Comparison of ENCODE assay signal across 8 cellular contexts in genomic region chr11:22192642-22193347, GRCh38. TPM values are rescaled to one million over a fixed set of nuclear protein-coding genes. Genes with fewer than 3 reads are reported as not detected.
DNase-seq lines count a peak whose midpoint lies in the region; ATAC-seq, FAIRE-seq and TF ChIP-seq lines count a peak whose summit lies in the region.

TSS of gene ANO5 (plus strand) at chr11:22193085. CDS start at chr11:22193493, 408 bp downstream.

- DNase-seq in AG20443 (ENCODE audit: low spot score) (peak; percentile 23), SHP77 treated with DMSO at 0.1 percent for 48 hours (lab: John Stamatoyannopoulos, UW) (peak; percentile 26), endothelial cell of umbilical vein (ENCODE audit: low read depth, low spot score) (peak; percentile 20), mesendoderm (peak; percentile 85), thoracic aorta (ENCODE audit: low spot score) (peak; percentile 7), dedifferentiated amniotic fluid mesenchymal stem cell (ENCODE audit: extremely low spot score) (no peak)

- no peaks in the 10 kb centered on the region for H3K79me1 ChIP-seq in mesendoderm (ENCODE audit: low read length)

- no TSS peak for BruUV-seq in endothelial cell of umbilical vein (replicated peaks; lab: Mats Ljungman, UMichigan)

- no peak within 1 kb of the TSS for H3K4ac ChIP-seq in mesendoderm (ENCODE audit: low read depth, low read length)

- H3K27ac ChIP-seq in endothelial cell of umbilical vein (ENCODE audit: insufficient read depth, low read depth, low read length) (no peak within 1 kb of the TSS), mesendoderm (ENCODE audit: low read depth, low read length) (no peak within 1 kb of the TSS), thoracic aorta (peak within 1 kb of the TSS in 1 of 2 donors; percentile 27)

- no peak within 1 kb of the TSS for H2BK15ac ChIP-seq in mesendoderm (replicated peaks; ENCODE audit: low read depth)

- ATAC-seq in GM18868 (IDR thresholded peaks at IDR 0.05; ENCODE audit: unreplicated experiment) (peak; percentile 60), HG03342 (IDR thresholded peaks at IDR 0.05; ENCODE audit: unreplicated experiment) (peak; percentile 37), thoracic aorta (ENCODE audit: insufficient number of reproducible peaks, low FRiP score, low read depth) (peak; percentile 45)

- FAIRE-seq in endothelial cell of umbilical vein (lab: Jason Lieb, UNC): peak; percentile 59

- no peaks in the 10 kb centered on the region for H3K9me1 ChIP-seq in endothelial cell of umbilical vein (replicated peaks; ENCODE audit: control insufficient read depth, extremely low read depth, insufficient read depth, low read length)

- dilution Hi-C loops in endothelial cell of umbilical vein (cut with MboI; ENCODE audit: extremely low pct_ligation_motif_present, low sequenced_read_pairs): no loop called here

- no peak within 1 kb of the TSS for H2AK5ac ChIP-seq in mesendoderm (ENCODE audit: low read length)

- H3K36me3 ChIP-seq in endothelial cell of umbilical vein (ENCODE audit: control insufficient read depth in 2 of 2, extremely low read depth in 1 of 2, insufficient read depth in 2 of 2, low read length in 2 of 2): no peaks in the 10 kb centered on the region
- H3K36me3 ChIP-seq in mesendoderm (ENCODE audit: control insufficient read depth, insufficient read depth, low read length): no peaks in the 10 kb centered on the region
- no peaks in the 10 kb centered on the region for H3K36me3 ChIP-seq in thoracic aorta

- TF ChIP-seq CTCF in endothelial cell of umbilical vein (IDR thresholded peaks at IDR 0.05; ENCODE audit: extremely low read depth in 1 of 2, insufficient read depth in 1 of 2, low read depth in 1 of 2, low read length in 2 of 2) (no peak), thoracic aorta (IDR thresholded peaks at IDR 0.05) (no peak)

- POLR2A ChIA-PET in endothelial cell of umbilical vein (lab: Charles Lee): no interaction called here

- peak within 1 kb of the TSS; percentile 90 for H3K23ac ChIP-seq in mesendoderm (ENCODE audit: low read length)

- WGBS in mesendoderm (ENCODE audit: extremely low coverage, insufficient coverage, low lambda C conversion rate): no CpG with 5 or more reads among the region's 56 CpGs

- H3K4me2 ChIP-seq in endothelial cell of umbilical vein (ENCODE audit: insufficient read depth, low read length) (peak within 1 kb of the TSS; percentile 94), mesendoderm (ENCODE audit: low read length) (peak within 1 kb of the TSS; percentile 73)

- peaks cover 6% of the 10 kb centered on the region for H3K4me1 ChIP-seq in endothelial cell of umbilical vein (ENCODE audit: control insufficient read depth, extremely low read depth, insufficient read depth, low read length)
- H3K4me1 ChIP-seq in mesendoderm (ENCODE audit: control insufficient read depth, low read depth, low read length): peaks cover 3% of the 10 kb centered on the region
- peaks cover 6 to 17% of the 10 kb centered on the region in 2 donors for H3K4me1 ChIP-seq in thoracic aorta (ENCODE audit: control insufficient read depth in 1 of 2, low read depth in 2 of 2)

- no peaks in the 10 kb centered on the region for H3K79me2 ChIP-seq in endothelial cell of umbilical vein (ENCODE audit: control insufficient read depth, insufficient read depth, low read length)
- no peaks in the 10 kb centered on the region for H3K79me2 ChIP-seq in mesendoderm (ENCODE audit: control insufficient read depth, insufficient read depth, low read length)

- no peak within 1 kb of the TSS for H2BK5ac ChIP-seq in mesendoderm (ENCODE audit: low read length)

- H3K4me3 ChIP-seq in endothelial cell of umbilical vein (replicated peaks in 1 of 3; ENCODE audit: insufficient read depth in 1 of 3, low read depth in 1 of 3, low read length in 3 of 3) (peak within 1 kb of the TSS; percentile 47 to 75 (median 72)), mesendoderm (ENCODE audit: low read length) (peak within 1 kb of the TSS; percentile 73), thoracic aorta (peak within 1 kb of the TSS; percentile 91)

- H3K18ac ChIP-seq in mesendoderm (ENCODE audit: low read length): peak within 1 kb of the TSS; percentile 78

- H3K9ac ChIP-seq in endothelial cell of umbilical vein (replicated peaks; ENCODE audit: extremely low read depth, insufficient read depth, low read length) (peak within 1 kb of the TSS; percentile 40), mesendoderm (ENCODE audit: low read length) (peak within 1 kb of the TSS; percentile 74)

- H2BK120ac ChIP-seq in mesendoderm (ENCODE audit: low read depth, low read length): no peak within 1 kb of the TSS

- no peaks in the 10 kb centered on the region for H3K9me3 ChIP-seq in endothelial cell of umbilical vein (replicated peaks; ENCODE audit: control insufficient read depth, insufficient read depth, low read length)
- no peaks in the 10 kb centered on the region for H3K9me3 ChIP-seq in thoracic aorta

- intact Hi-C loops in endothelial cell of umbilical vein (cut with micrococcal nuclease): no loop called here

- no peaks in the 10 kb centered on the region for H3K27me3 ChIP-seq in endothelial cell of umbilical vein (ENCODE audit: control insufficient read depth in 2 of 2, insufficient read depth in 2 of 2, low read length in 2 of 2)
- no peaks in the 10 kb centered on the region for H3K27me3 ChIP-seq in mesendoderm (ENCODE audit: insufficient read depth, low read length, poor library complexity)
- H3K27me3 ChIP-seq in thoracic aorta (replicated peaks; ENCODE audit: insufficient read depth): no peaks in the 10 kb centered on the region

- no peak within 1 kb of the TSS for H4K5ac ChIP-seq in mesendoderm (ENCODE audit: low read length)

- H3K56ac ChIP-seq in mesendoderm (ENCODE audit: low read length): peak within 1 kb of the TSS; percentile 89

- TF ChIP-seq POLR2A in endothelial cell of umbilical vein (IDR thresholded peaks at IDR 0.05; ENCODE audit: low read depth, low read length): no peak

- H4K20me1 ChIP-seq in endothelial cell of umbilical vein (replicated peaks; ENCODE audit: control insufficient read depth, extremely low read depth, insufficient read depth, low read length): no peaks in the 10 kb centered on the region

- no peak within 1 kb of the TSS for H4K8ac ChIP-seq in mesendoderm (ENCODE audit: low read depth, low read length)

- CTCF ChIA-PET in endothelial cell of umbilical vein (lab: Charles Lee): no interaction called here

- H2AFZ ChIP-seq in endothelial cell of umbilical vein (ENCODE audit: low read depth, low read length): peak within 1 kb of the TSS; percentile 80

TF ChIP-seq in endothelial cell of umbilical vein, 7 proteins besides CTCF, POLR2A, EP300 and RAD21:
- TF ChIP-seq EZH2 (IDR thresholded peaks at IDR 0.05; ENCODE audit: borderline replicate concordance, low read depth, low read length, severe bottlenecking) (no peak), POLR2AphosphoS5 (IDR thresholded peaks at IDR 0.05; ENCODE audit: insufficient read depth, low read depth, low read length) (no peak), MYC (IDR thresholded peaks at IDR 0.05; ENCODE audit: low read depth, low read length) (no peak), JUN (IDR thresholded peaks at IDR 0.05; ENCODE audit: borderline replicate concordance, insufficient read depth, insufficient read length, low read depth) (no peak), FOS (IDR thresholded peaks at IDR 0.05; ENCODE audit: borderline replicate concordance, insufficient read depth, low read length) (no peak), GATA2 (IDR thresholded peaks at IDR 0.05; ENCODE audit: insufficient read depth, insufficient read length, low read depth, low read length) (no peak)
- TF ChIP-seq, protein P1, sequence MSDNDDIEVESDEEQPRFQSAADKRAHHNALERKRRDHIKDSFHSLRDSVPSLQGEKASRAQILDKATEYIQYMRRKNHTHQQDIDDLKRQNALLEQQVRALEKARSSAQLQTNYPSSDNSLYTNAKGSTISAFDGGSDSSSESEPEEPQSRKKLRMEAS (IDR thresholded peaks at IDR 0.05; ENCODE audit: insufficient read depth, insufficient read length): no peak
TF ChIP-seq in endothelial cell of umbilical vein: peak in this region for 0.

RNA-seq across cellular contexts. Expression of gene ANO5, which starts in this region (rescaled TPM):
- 0.46 and 1.3 TPM in 2 replicates for total RNA-seq in endothelial cell of umbilical vein
- 0.03 and 0.32 TPM in 2 replicates for polyA plus RNA-seq in endothelial cell of umbilical vein
- polyA plus RNA-seq in endothelial cell of umbilical vein (2011; cell fraction: cytosol; rRNA removed): 0.05 and 0.13 TPM in 2 replicates
- 0.40 and 0.55 TPM in 2 replicates for polyA plus RNA-seq in endothelial cell of umbilical vein (2011; cell fraction: nucleus; rRNA removed)
- polyA plus RNA-seq in endothelial cell of umbilical vein (2012): 0.04 TPM in 2 replicates
- 0.79 and 1.7 TPM in 2 replicates for polyA minus RNA-seq in endothelial cell of umbilical vein
- polyA minus RNA-seq in endothelial cell of umbilical vein (2011; cell fraction: cytosol; rRNA and poly(A)+ RNA removed): not detected
- 1.4 and 2.2 TPM in 2 replicates for polyA minus RNA-seq in endothelial cell of umbilical vein (2011; cell fraction: nucleus; rRNA and poly(A)+ RNA removed)
- polyA plus RNA-seq in mesendoderm (2013, experiment 1 of 2): 1.4 TPM
- 1.5 TPM for polyA plus RNA-seq in mesendoderm (2013, experiment 2 of 2)
- total RNA-seq in thoracic aorta: 1 to 10 TPM; 6.5 to 7.9 TPM
